8 cellular contexts compared by ENCODE assay signal in the genomic region with DNA sequence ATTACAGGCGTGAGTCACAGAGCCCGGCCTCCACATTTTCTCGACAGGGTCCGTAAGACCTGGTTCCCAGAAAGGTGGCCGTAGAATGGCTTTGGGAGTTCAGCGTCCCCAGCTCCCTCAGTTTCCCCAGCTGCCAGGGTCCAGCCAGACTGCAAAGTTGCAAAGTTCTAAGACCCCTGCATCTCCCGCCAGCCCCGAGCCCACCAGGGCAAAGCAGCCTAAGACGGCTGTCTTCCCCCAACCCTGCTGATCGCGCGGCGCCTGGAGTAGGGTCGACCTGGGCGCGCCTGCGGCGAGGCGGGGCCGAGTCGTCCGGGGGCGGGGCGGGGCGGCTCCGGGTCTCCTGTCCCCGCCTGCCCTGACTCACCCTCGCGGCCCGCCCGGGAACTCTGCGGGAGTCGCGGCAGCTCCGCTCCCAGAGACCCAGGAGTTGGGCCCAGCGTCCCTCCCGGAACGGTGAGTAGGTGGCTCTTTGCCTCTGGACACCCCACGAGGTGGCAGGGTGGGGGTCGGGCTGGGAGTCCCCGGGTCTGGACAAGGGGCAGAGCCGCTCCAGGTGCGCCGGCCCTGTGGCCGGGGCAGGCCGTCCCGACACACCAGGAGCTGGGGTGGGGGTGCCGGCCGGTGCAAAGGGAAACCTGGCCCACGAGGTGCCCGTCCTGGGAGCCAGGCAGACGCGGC. TPM values are rescaled to one million over a fixed set of nuclear protein-coding genes. Genes with fewer than 3 reads are reported as not detected.
DNase-seq lines count a peak whose midpoint lies in the region; ATAC-seq and TF ChIP-seq lines count a peak whose summit lies in the region.

A gene (plus strand): TSS at position 366 of the 681 bp plus-strand sequence. CDS start 7,094 bp downstream, outside the sequence.

- no peaks in the 10 kb centered on the region for H3K36me3 ChIP-seq in hepatocyte (replicated peaks; ENCODE audit: insufficient read depth, low read depth)
- no peaks in the 10 kb centered on the region for H3K36me3 ChIP-seq in effector memory CD4-positive, alpha-beta T cell (ENCODE audit: control insufficient read depth, insufficient read depth, low read length)

- H3K4me3 ChIP-seq in AG09309 (ENCODE audit: control insufficient read depth, low read depth, low read length), result peak within 1 kb of the TSS; percentile 95
- peak within 1 kb of the TSS; percentile 28 for H3K4me3 ChIP-seq in hepatocyte
- no peak within 1 kb of the TSS for H3K4me3 ChIP-seq in effector memory CD4-positive, alpha-beta T cell (ENCODE audit: insufficient read depth, low read depth, low read length, poor library complexity, severe bottlenecking)

- no peaks in the 10 kb centered on the region for H4K20me1 ChIP-seq in hepatocyte (ENCODE audit: insufficient read depth, poor library complexity, severe bottlenecking)

- H3K79me2 ChIP-seq in hepatocyte, result peaks cover 2% of the 10 kb centered on the region

- no peaks in the 10 kb centered on the region for H3K9me2 ChIP-seq in hepatocyte (replicated peaks; ENCODE audit: insufficient read depth)

- H3K4me1 ChIP-seq in hepatocyte (ENCODE audit: insufficient read depth), result peaks cover 5% of the 10 kb centered on the region
- peaks cover 6% of the 10 kb centered on the region for H3K4me1 ChIP-seq in effector memory CD4-positive, alpha-beta T cell (ENCODE audit: control insufficient read depth, insufficient read depth, low read length, poor library complexity, severe bottlenecking)

- peak within 1 kb of the TSS; percentile 84 for H2AFZ ChIP-seq in hepatocyte

- H3K9me3 Mint-ChIP-seq in activated naive CD4-positive, alpha-beta T cell treated with anti-CD3 and anti-CD28 coated beads, Interleukin-2, amount 50 U/mL, for 72 hours, result no peaks in the 10 kb centered on the region

- TF ChIP-seq RAD21 in Ishikawa (IDR thresholded peaks at IDR 0.05; ENCODE audit: low read depth), result no peak

- ATAC-seq in activated naive CD4-positive, alpha-beta T cell treated with anti-CD3 and anti-CD28 coated beads, Interleukin-2, amount 50 U/mL, for 72 hours, result peak; percentile 59 to 98
- ATAC-seq in GM21447 (IDR thresholded peaks at IDR 0.05; ENCODE audit: unreplicated experiment) (no peak), HG03025 (IDR thresholded peaks at IDR 0.05; ENCODE audit: low FRiP score, unreplicated experiment) (no peak)

- no peaks in the 10 kb centered on the region for H3K36me3 Mint-ChIP-seq in activated naive CD4-positive, alpha-beta T cell treated with anti-CD3 and anti-CD28 coated beads, Interleukin-2, amount 50 U/mL, for 72 hours

- no peaks in the 10 kb centered on the region for H3K27me3 ChIP-seq in hepatocyte
- peaks cover 8% of the 10 kb centered on the region for H3K27me3 ChIP-seq in effector memory CD4-positive, alpha-beta T cell (replicated peaks; ENCODE audit: control insufficient read depth, insufficient read depth, low read length, poor library complexity, severe bottlenecking)

- no peak within 1 kb of the TSS for H3K27ac Mint-ChIP-seq in activated naive CD4-positive, alpha-beta T cell treated with anti-CD3 and anti-CD28 coated beads, Interleukin-2, amount 50 U/mL, for 72 hours

- WGBS in hepatocyte (ENCODE audit: low lambda C conversion rate, missing lambda C conversion rate), result 14% methylated on average over 34 of the region's 53 CpGs

- H3K27ac ChIP-seq in hepatocyte, result no peak within 1 kb of the TSS
- H3K27ac ChIP-seq in effector memory CD4-positive, alpha-beta T cell (ENCODE audit: insufficient read depth, low read length, poor library complexity, severe bottlenecking), result no peak within 1 kb of the TSS

- TF ChIP-seq CTCF in AG09309 (IDR thresholded peaks at IDR 0.05; ENCODE audit: control insufficient read depth, insufficient read depth, low read depth, low read length, missing control alignments), result no peak
- no peak for TF ChIP-seq CTCF in hepatocyte (IDR thresholded peaks at IDR 0.05; ENCODE audit: poor library complexity)

- DNase-seq in AG09309 (ENCODE audit: low read depth) (no peak), hepatocyte (ENCODE audit: low spot score) (peak; percentile 89)
- DNase-seq in activated naive CD4-positive, alpha-beta T cell treated with anti-CD3 and anti-CD28 coated beads, Interleukin-2, amount 50 U/mL, for 72 hours (ENCODE audit: low spot score in 2 of 2), result peak in 1 of 2 donors; percentile 62
- peak; percentile 53 for DNase-seq in stimulated activated CD4-positive, alpha-beta T cell treated with anti-CD3 and anti-CD28 coated beads, Interleukin-12 subunit alpha, Interleukin-12 subunit beta, amount 100 ng/mL, for 4 hours
- DNase-seq in effector memory CD4-positive, alpha-beta T cell, result no peak

- TF ChIP-seq EP300 in Ishikawa (IDR thresholded peaks at IDR 0.05; ENCODE audit: borderline replicate concordance), result no peak

- H3K4me2 ChIP-seq in hepatocyte, result peak within 1 kb of the TSS; percentile 99

- H3K9me3 ChIP-seq in hepatocyte (ENCODE audit: low read depth), result no peaks in the 10 kb centered on the region
- no peaks in the 10 kb centered on the region for H3K9me3 ChIP-seq in effector memory CD4-positive, alpha-beta T cell (ENCODE audit: control insufficient read depth, low read length)

TF ChIP-seq in Ishikawa, 13 proteins besides CTCF, POLR2A, EP300 and RAD21:
- no peak for TF ChIP-seq TEAD4 (IDR thresholded peaks at IDR 0.05)
- TF ChIP-seq, protein P1, sequence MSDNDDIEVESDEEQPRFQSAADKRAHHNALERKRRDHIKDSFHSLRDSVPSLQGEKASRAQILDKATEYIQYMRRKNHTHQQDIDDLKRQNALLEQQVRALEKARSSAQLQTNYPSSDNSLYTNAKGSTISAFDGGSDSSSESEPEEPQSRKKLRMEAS (IDR thresholded peaks at IDR 0.05), result peak; percentile 37; the same call in 1 of the 2 replicates
- no peak for TF ChIP-seq FOXM1 (IDR thresholded peaks at IDR 0.05; ENCODE audit: borderline replicate concordance, low read depth)
- TF ChIP-seq CEBPB (IDR thresholded peaks at IDR 0.05), result no peak
- peak; percentile 18; the same call in 1 of the 2 replicates for TF ChIP-seq EGR1 (IDR thresholded peaks at IDR 0.05)
- TF ChIP-seq TAF1 (IDR thresholded peaks at IDR 0.05; ENCODE audit: low read depth), result peak; percentile 56
- no peak for TF ChIP-seq TCF12 (IDR thresholded peaks at IDR 0.05; ENCODE audit: low read depth)
- peak; percentile 77 for TF ChIP-seq ZBTB7A (IDR thresholded peaks at IDR 0.05; ENCODE audit: low read depth)

RNA-seq across cellular contexts. Expression of the gene that starts here (rescaled TPM):
- not detected for total RNA-seq in activated naive CD4-positive, alpha-beta T cell treated with anti-CD3 and anti-CD28 coated beads, Interleukin-2, amount 50 U/mL, for 72 hours
- total RNA-seq in hepatocyte, result 1.8 and 4.5 TPM in 2 replicates
- polyA plus RNA-seq in hepatocyte, result 3.2 and 3.3 TPM in 2 replicates

Comparison
In these comparisons a context has a peak if more than half of its experiments do, and no peak if none do; other contexts are left out.
1. Peak in ATAC-seq in activated naive CD4-positive, alpha-beta T cell treated with anti-CD3 and anti-CD28 coated beads, Interleukin-2, amount 50 U/mL, for 72 hours; RNA of the gene not detected or under 1 TPM.
2. DNase-seq: peak in hepatocyte (single experiment) and stimulated activated CD4-positive, alpha-beta T cell treated with anti-CD3 and anti-CD28 coated beads, Interleukin-12 subunit alpha, Interleukin-12 subunit beta, amount 100 ng/mL, for 4 hours (single experiment); none in AG09309 (single experiment) and effector memory CD4-positive, alpha-beta T cell (0 of 3).